In the genomic region with DNA sequence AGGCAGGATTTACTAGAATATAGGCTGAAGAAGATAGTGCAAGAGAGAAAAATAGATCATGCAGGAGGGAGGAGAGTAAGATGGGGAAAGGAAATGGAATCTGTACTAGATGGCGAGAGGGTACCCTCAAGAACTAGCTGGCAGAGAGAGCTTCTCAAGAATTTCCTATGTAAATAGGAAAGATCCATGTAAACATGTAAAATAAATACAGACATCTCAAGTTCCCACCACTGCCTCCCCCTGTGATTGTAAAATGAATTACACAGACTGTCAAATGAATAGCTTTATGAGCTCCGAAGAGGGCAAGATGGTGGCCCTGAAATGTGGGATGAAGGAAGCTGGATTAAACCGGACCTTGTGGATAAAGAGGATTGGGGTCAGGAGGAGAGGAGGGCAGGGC, we compare ENCODE assay signal across 1 cellular context.
TF ChIP-seq lines count a peak whose summit lies in the region.

No MANE protein-coding gene starts in this region.

TF ChIP-seq in A549, 52 proteins besides CTCF, POLR2A, EP300 and RAD21 (continued from another document):
- TF ChIP-seq, protein P1, sequence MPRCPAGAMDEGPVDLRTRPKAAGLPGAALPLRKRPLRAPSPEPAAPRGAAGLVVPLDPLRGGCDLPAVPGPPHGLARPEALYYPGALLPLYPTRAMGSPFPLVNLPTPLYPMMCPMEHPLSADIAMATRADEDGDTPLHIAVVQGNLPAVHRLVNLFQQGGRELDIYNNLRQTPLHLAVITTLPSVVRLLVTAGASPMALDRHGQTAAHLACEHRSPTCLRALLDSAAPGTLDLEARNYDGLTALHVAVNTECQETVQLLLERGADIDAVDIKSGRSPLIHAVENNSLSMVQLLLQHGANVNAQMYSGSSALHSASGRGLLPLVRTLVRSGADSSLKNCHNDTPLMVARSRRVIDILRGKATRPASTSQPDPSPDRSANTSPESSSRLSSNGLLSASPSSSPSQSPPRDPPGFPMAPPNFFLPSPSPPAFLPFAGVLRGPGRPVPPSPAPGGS (IDR thresholded peaks at IDR 0.05) = no peak
- no peak for TF ChIP-seq HDAC2 (IDR thresholded peaks at IDR 0.05)
- TF ChIP-seq HMGXB4 (CRISPR knock-in tag; IDR thresholded peaks at IDR 0.05; ENCODE audit: borderline replicate concordance) = no peak
- no peak for TF ChIP-seq NPAS2 (CRISPR knock-in tag; IDR thresholded peaks at IDR 0.05; ENCODE audit: borderline replicate concordance)
- no peak for TF ChIP-seq JUNB (IDR thresholded peaks at IDR 0.05)
- TF ChIP-seq ZFP36 (IDR thresholded peaks at IDR 0.05; ENCODE audit: borderline replicate concordance, partially characterized antibody) = no peak
- TF ChIP-seq TP53 (CRISPR knock-in tag; IDR thresholded peaks at IDR 0.05) = no peak
- TF ChIP-seq, protein P2, sequence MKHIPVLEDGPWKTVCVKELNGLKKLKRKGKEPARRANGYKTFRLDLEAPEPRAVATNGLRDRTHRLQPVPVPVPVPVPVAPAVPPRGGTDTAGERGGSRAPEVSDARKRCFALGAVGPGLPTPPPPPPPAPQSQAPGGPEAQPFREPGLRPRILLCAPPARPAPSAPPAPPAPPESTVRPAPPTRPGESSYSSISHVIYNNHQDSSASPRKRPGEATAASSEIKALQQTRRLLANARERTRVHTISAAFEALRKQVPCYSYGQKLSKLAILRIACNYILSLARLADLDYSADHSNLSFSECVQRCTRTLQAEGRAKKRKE (CRISPR knock-in tag; IDR thresholded peaks at IDR 0.05; ENCODE audit: low read depth) = no peak
- TF ChIP-seq RARB (CRISPR knock-in tag; IDR thresholded peaks at IDR 0.05) = no peak
- no peak for TF ChIP-seq ZSCAN20 (CRISPR knock-in tag; IDR thresholded peaks at IDR 0.05)
- peak; percentile 16; the same call in 1 of the 3 replicates for TF ChIP-seq SMC3 (IDR thresholded peaks at IDR 0.05)
- no peak for TF ChIP-seq NR3C1 (IDR thresholded peaks at IDR 0.05)
- no peak for TF ChIP-seq ESRRA (IDR thresholded peaks at IDR 0.05; ENCODE audit: borderline replicate concordance, low read length)
- no peak for TF ChIP-seq ZC3H11A (IDR thresholded peaks at IDR 0.05)
- TF ChIP-seq FOSL2 (IDR thresholded peaks at IDR 0.05) = no peak
- peak; percentile 22; the same call in 1 of the 2 replicates for TF ChIP-seq FOSL2 (CRISPR knock-in tag; IDR thresholded peaks at IDR 0.05)
- TF ChIP-seq RNF2 (IDR thresholded peaks at IDR 0.05; ENCODE audit: borderline replicate concordance, low read depth) = no peak
- TF ChIP-seq RFX5 (IDR thresholded peaks at IDR 0.05) = no peak
- TF ChIP-seq MAZ (IDR thresholded peaks at IDR 0.05; ENCODE audit: borderline replicate concordance, low read depth, low read length) = no peak
